Comparison of ENCODE assay signal across 22 cellular contexts in the genomic region with DNA sequence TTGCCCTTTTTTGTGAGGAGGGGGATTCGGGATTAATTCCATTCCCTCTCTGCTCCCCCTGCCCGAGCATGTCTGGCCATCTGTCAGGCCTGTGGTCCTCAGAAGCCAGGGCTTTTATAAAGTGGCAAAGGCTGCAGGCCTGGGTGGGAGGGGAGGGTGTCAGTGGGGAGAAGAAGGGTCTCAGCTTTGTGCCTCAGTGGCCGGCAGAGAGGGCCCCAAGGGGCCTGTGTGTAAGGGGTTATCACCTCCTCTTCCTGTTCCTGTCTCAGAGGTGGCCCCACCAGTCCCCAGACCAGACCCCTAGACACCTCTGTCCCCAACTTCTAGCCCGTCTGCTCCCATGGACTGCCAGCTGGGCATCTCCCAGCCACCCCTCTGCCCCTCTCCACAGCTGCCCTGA.
"Had no signal": no experiment of that assay in that cellular context is flagged by ENCODE, and none has a peak within 500 bp of the region (broad histone marks: within the 10 kb centered on the region; RNA-seq: fewer than 3 reads in every experiment).

No MANE protein-coding gene starts in this region.

- H3K9me3 Mint-ChIP-seq: activated CD8-positive, alpha-beta T cell treated with anti-CD3 and anti-CD28 coated beads for 36 hours; naive thymus-derived CD4-positive, alpha-beta T cell; neural progenitor cell; stimulated activated naive CD8-positive, alpha-beta T cell treated with anti-CD3 and anti-CD28 coated beads, Interleukin-15, Interleukin-2, amounts not matched to agents 100 ng/mL and 50 ng/mL, for 24 hours had no signal

- H3K27me3 Mint-ChIP-seq: activated CD8-positive, alpha-beta T cell treated with anti-CD3 and anti-CD28 coated beads for 36 hours; activated naive CD8-positive, alpha-beta T cell; naive thymus-derived CD4-positive, alpha-beta T cell; stimulated activated naive CD8-positive, alpha-beta T cell treated with anti-CD3 and anti-CD28 coated beads, Interleukin-15, Interleukin-2, amounts not matched to agents 100 ng/mL and 50 ng/mL, for 24 hours had no signal

- H3K4me3 Mint-ChIP-seq: activated CD8-positive, alpha-beta T cell treated with anti-CD3 and anti-CD28 coated beads for 36 hours; activated naive CD8-positive, alpha-beta T cell; naive thymus-derived CD4-positive, alpha-beta T cell; neural progenitor cell; stimulated activated naive CD8-positive, alpha-beta T cell treated with anti-CD3 and anti-CD28 coated beads, Interleukin-15, Interleukin-2, amounts not matched to agents 100 ng/mL and 50 ng/mL, for 24 hours had no signal

- H3K4me3 ChIP-seq: colonic mucosa, heart left ventricle, neural progenitor cell, thoracic aorta, uterus had no signal

- H3K4me1 ChIP-seq: colonic mucosa had no signal

- H3K36me3 Mint-ChIP-seq: activated naive CD8-positive, alpha-beta T cell had no signal

- H3K27ac ChIP-seq: colonic mucosa, heart left ventricle, neural progenitor cell, thoracic aorta, uterus, VCaP had no signal

- H3K36me3 ChIP-seq: colonic mucosa, neural progenitor cell, uterus had no signal

- H3K27me3 ChIP-seq: colonic mucosa, heart left ventricle, neural progenitor cell, uterus had no signal

- H3K9ac ChIP-seq: neural progenitor cell had no signal

- H3K27ac Mint-ChIP-seq: activated CD8-positive, alpha-beta T cell treated with anti-CD3 and anti-CD28 coated beads for 36 hours; activated naive CD8-positive, alpha-beta T cell; neural progenitor cell; stimulated activated naive CD8-positive, alpha-beta T cell treated with anti-CD3 and anti-CD28 coated beads, Interleukin-15, Interleukin-2, amounts not matched to agents 100 ng/mL and 50 ng/mL, for 24 hours had no signal

- H2AFZ ChIP-seq: neural progenitor cell had no signal

- H3K4me2 ChIP-seq: neural progenitor cell had no signal

- H3K9me3 ChIP-seq: colonic mucosa, heart left ventricle, thoracic aorta, uterus had no signal

- DNase-seq: activated CD4-positive, alpha-beta T cell treated with anti-CD3 and anti-CD28 coated beads, Interleukin-2, amount 50 U/mL, for 1 hour; activated CD4-positive, CD25-positive, alpha-beta regulatory T cell treated with anti-CD3 and anti-CD28 coated beads, Interleukin-2, amount 50 U/mL, for 72 hours; activated CD8-positive, alpha-beta T cell treated with anti-CD3 and anti-CD28 coated beads for 36 hours; activated naive CD4-positive, alpha-beta T cell; activated T-cell treated with anti-CD3 and anti-CD28 coated beads, Interleukin-2, amount 50 U/mL, for 48 hours; anterior cingulate cortex; cerebellar nuclear complex; colonic mucosa; effector memory CD4-positive, alpha-beta T cell; heart left ventricle; midbrain; naive thymus-derived CD4-positive, alpha-beta T cell; stimulated activated CD4-positive, alpha-beta T cell treated with anti-CD3 and anti-CD28 coated beads, Interleukin-15, amount 100 ng/mL, for 24 hours; stimulated activated CD4-positive, alpha-beta T cell treated with anti-CD3 and anti-CD28 coated beads, Interleukin-2, amount 100 ng/mL, for 24 hours; trophoblast cell; uterus had no signal

- ATAC-seq: activated CD8-positive, alpha-beta T cell treated with anti-CD3 and anti-CD28 coated beads for 36 hours; heart left ventricle; naive thymus-derived CD4-positive, alpha-beta T cell; right cardiac atrium had no signal
